ENCODE assay signal across 14 cellular contexts in genomic region chr17:75079023-75079373, GRCh38. TPM values are rescaled to one million over a fixed set of nuclear protein-coding genes. Genes with fewer than 3 reads are reported as not detected.
A peak's percentile ranks its signal among the peaks of the same experiment; 100 is the strongest.
DNase-seq lines count a peak whose midpoint lies in the region; ATAC-seq, FAIRE-seq and TF ChIP-seq lines count a peak whose summit lies in the region.
"Had no signal": no experiment of that assay in that cellular context is flagged by ENCODE, and none has a peak within 500 bp of the region (broad histone marks: within the 10 kb centered on the region; RNA-seq: fewer than 3 reads in every experiment).

No MANE protein-coding gene starts in this region.

- H3K27ac ChIP-seq in right atrium auricular region (peak overlapping the region; percentile 83 to 97), heart left ventricle (peak overlapping the region in 4 of 12 donors; percentile 79 to 93 (median 87)), GM12878 (ENCODE audit: control insufficient read depth, insufficient read depth) (peak overlapping the region; percentile 64), mesendoderm (ENCODE audit: low read depth, low read length) (no peak overlapping the region)

- POLR2A ChIA-PET in GM12878 (lab: Charles Lee): interaction anchor here (0.6 to 3.9 kb wide), 6 partner anchors 9 to 76 kb away, joined by 3 to 15 read pairs (median 4); partner anchors contain the start of genes ARMC7, JPT1 and SLC16A5

- TF ChIP-seq CTCF in right atrium auricular region (IDR thresholded peaks at IDR 0.05) (no peak), heart left ventricle (IDR thresholded peaks at IDR 0.05) (no peak), GM12878 (IDR thresholded peaks at IDR 0.05 in 2 of 3, conservative IDR thresholded peaks at IDR 0.05 in 1 of 3; ENCODE audit: control insufficient read depth in 2 of 3, extremely low read depth in 1 of 3, insufficient read depth in 1 of 3, low read depth in 3 of 3, low read length in 3 of 3) (no peak)

- H4K5ac ChIP-seq in mesendoderm (ENCODE audit: low read length): no peak overlapping the region

- 70 to 88% (median 73%) methylated on average over 5 to 8 of the region's 8 CpGs for WGBS in heart left ventricle, 4 donors
- 93% methylated on average over 8 of the region's 8 CpGs for WGBS in GM12878 (ENCODE audit: insufficient coverage, insufficient replicate concordance, low lambda C conversion rate, missing lambda C conversion rate)
- no CpG with 5 or more reads among the region's 8 CpGs for WGBS in mesendoderm (ENCODE audit: extremely low coverage, insufficient coverage, low lambda C conversion rate)

- no peak for ATAC-seq in heart left ventricle
- ATAC-seq in GM12878: peak; percentile 16
- ATAC-seq: psoas muscle had no signal

- peak overlapping the region; percentile 56; the same call in 1 of the 2 replicates for H3K4me2 ChIP-seq in GM12878 (ENCODE audit: control insufficient read depth, insufficient read depth)
- H3K4me2 ChIP-seq in mesendoderm (ENCODE audit: low read length): no peak overlapping the region

- intact Hi-C loops in heart left ventricle (cut with DNase I) (loop anchor here in 1 of 10 donors (5.0 kb wide), 1 partner anchor 33 kb away; no protein-coding TSS in a partner anchor), GM12878 (cut with micrococcal nuclease; ENCODE audit: unreplicated experiment) (no loop called here)

- no peaks in the 10 kb centered on the region for H3K27me3 ChIP-seq in right atrium auricular region
- H3K27me3 ChIP-seq in heart left ventricle: no peaks in the 10 kb centered on the region
- H3K27me3 ChIP-seq in GM12878 (replicated peaks in 1 of 2; ENCODE audit: control insufficient read depth in 2 of 2, insufficient read depth in 2 of 2, low read length in 1 of 2): no peaks in the 10 kb centered on the region
- H3K27me3 ChIP-seq in mesendoderm (ENCODE audit: insufficient read depth, low read length, poor library complexity): no peaks in the 10 kb centered on the region

- no peaks in the 10 kb centered on the region for H3K79me1 ChIP-seq in mesendoderm (ENCODE audit: low read length)

- no peak for TF ChIP-seq POLR2A in heart left ventricle (IDR thresholded peaks at IDR 0.05)
- TF ChIP-seq POLR2A in GM12878 (IDR thresholded peaks at IDR 0.05; ENCODE audit: low read depth, low read length): no peak

- H4K8ac ChIP-seq in mesendoderm (ENCODE audit: low read depth, low read length): no peak overlapping the region

- no peak for FAIRE-seq in GM12878 (lab: Jason Lieb, UNC)
- FAIRE-seq in urothelium cell line (lab: Jason Lieb, UNC): peak; percentile 71

- H3K36me3 ChIP-seq in right atrium auricular region: no peaks in the 10 kb centered on the region
- no peaks in the 10 kb centered on the region for H3K36me3 ChIP-seq in heart left ventricle
- no peaks in the 10 kb centered on the region for H3K36me3 ChIP-seq in GM12878 (ENCODE audit: control insufficient read depth in 2 of 2, insufficient read depth in 2 of 2, low read length in 1 of 2)
- H3K36me3 ChIP-seq in mesendoderm (ENCODE audit: control insufficient read depth, insufficient read depth, low read length): no peaks in the 10 kb centered on the region
- H3K36me3 ChIP-seq: left ventricle myocardium inferior had no signal

- no peaks in the 10 kb centered on the region for H4K20me1 ChIP-seq in GM12878 (ENCODE audit: control insufficient read depth, insufficient read depth)

- H2BK15ac ChIP-seq in mesendoderm (replicated peaks; ENCODE audit: low read depth): no peak overlapping the region

- no peak overlapping the region for H3K18ac ChIP-seq in mesendoderm (ENCODE audit: low read length)

- no peak overlapping the region for H2BK5ac ChIP-seq in mesendoderm (ENCODE audit: low read length)

- TSS peak; percentile 71 for BruUV-seq in GM12878 (replicated peaks; lab: Mats Ljungman, UMichigan)

- no peak overlapping the region for H2BK120ac ChIP-seq in mesendoderm (ENCODE audit: low read depth, low read length)

- peak overlapping the region; percentile 15 for H2AFZ ChIP-seq in GM12878 (ENCODE audit: control insufficient read depth, low read depth, low read length)

- H2AK5ac ChIP-seq in mesendoderm (ENCODE audit: low read length): no peak overlapping the region

- DNase-seq in right atrium auricular region (ENCODE audit: low spot score) (no peak), heart left ventricle (no peak), GM12878 (ENCODE audit: low read depth, low spot score) (no peak), mesendoderm (no peak), urothelium cell line (ENCODE audit: low spot score) (no peak), NCI-H1930 (lab: John Stamatoyannopoulos, UW) (no peak), SIG-M5 (lab: John Stamatoyannopoulos, UW) (no peak), GF-D8 (lab: John Stamatoyannopoulos, UW) (no peak)
- DNase-seq: activated CD4-positive, alpha-beta T cell treated with anti-CD3 and anti-CD28 coated beads, Interleukin-2, amount 50 U/mL, for 4 hours; left ventricle myocardium inferior; NCI-H1048; NCI-H526; psoas muscle had no signal

- H3K4me1 ChIP-seq in right atrium auricular region (peaks cover 0 to 41% of the 10 kb centered on the region in 2 donors), heart left ventricle (peaks cover 0 to 43% (median 21%) of the 10 kb centered on the region in 12 donors), GM12878 (ENCODE audit: control insufficient read depth, insufficient read depth, low read length) (peaks cover 30% of the 10 kb centered on the region), mesendoderm (ENCODE audit: control insufficient read depth, low read depth, low read length) (peaks cover 13% of the 10 kb centered on the region)

- H3K79me2 ChIP-seq in GM12878 (ENCODE audit: control insufficient read depth, insufficient read depth, low read length) (no peaks in the 10 kb centered on the region), mesendoderm (ENCODE audit: control insufficient read depth, insufficient read depth, low read length) (no peaks in the 10 kb centered on the region)

- no peak overlapping the region for H3K4me3 ChIP-seq in right atrium auricular region
- no peak overlapping the region for H3K4me3 ChIP-seq in heart left ventricle
- no peak overlapping the region for H3K4me3 ChIP-seq in GM12878
- no peak overlapping the region for H3K4me3 ChIP-seq in mesendoderm (ENCODE audit: low read length)
- H3K4me3 ChIP-seq: coronary artery, left ventricle myocardium inferior, psoas muscle had no signal

- no peak overlapping the region for H3K4ac ChIP-seq in mesendoderm (ENCODE audit: low read depth, low read length)

- in situ Hi-C loops in GM12878 (cut with MboI): no loop called here

- SMC1A ChIA-PET in GM12878 (lab: Charles Lee; ENCODE audit: uncharacterized antibody, unreplicated experiment): interaction anchor here (0.9 to 2.3 kb wide), 4 partner anchors 10 to 35 kb away, joined by 3 to 13 read pairs (median 6); partner anchors contain the start of gene SLC16A5

- CTCF ChIA-PET in GM12878 (lab: Yijun Ruan, JAX): interaction anchor here (1.0 to 7.6 kb wide), 8 partner anchors 9 to 118 kb away, joined by 3 to 54 read pairs (median 4); partner anchors contain the start of gene NT5C

- H3K9ac ChIP-seq in GM12878 (ENCODE audit: control insufficient read depth, insufficient read depth, low read length): peak overlapping the region; percentile 79; the same call in 1 of the 2 replicates
- H3K9ac ChIP-seq in mesendoderm (ENCODE audit: low read length): no peak overlapping the region

- H3K9me3 ChIP-seq in right atrium auricular region (no peaks in the 10 kb centered on the region), heart left ventricle (no peaks in the 10 kb centered on the region), GM12878 (replicated peaks; ENCODE audit: control insufficient read depth, insufficient read depth, low read length) (no peaks in the 10 kb centered on the region)
- H3K9me3 ChIP-seq: left ventricle myocardium inferior, psoas muscle had no signal

- H3K23ac ChIP-seq in mesendoderm (ENCODE audit: low read length): no peak overlapping the region

- RAD21 ChIA-PET in GM12878 (lab: Charles Lee; ENCODE audit: unreplicated experiment): interaction anchor here (0.9 to 2.2 kb wide), 11 partner anchors 9 to 182 kb away, joined by 3 to 13 read pairs (median 4); partner anchors contain the start of genes ARMC7, GGA3, NT5C and SLC16A5

- peak overlapping the region; percentile 27 for H3K56ac ChIP-seq in mesendoderm (ENCODE audit: low read length)

- no peak for TF ChIP-seq RAD21 in GM12878 (IDR thresholded peaks at IDR 0.05; ENCODE audit: insufficient read depth, low read depth, low read length)

- no peak for TF ChIP-seq EP300 in GM12878 (IDR thresholded peaks at IDR 0.05; ENCODE audit: borderline replicate concordance in 1 of 2, control insufficient read depth in 1 of 2, low read depth in 2 of 2, low read length in 2 of 2)

RNA-seq across cellular contexts. Expression of gene SLC16A5, which starts 8.8 kb away (rescaled TPM):
- total RNA-seq in right atrium auricular region: 10 to 100 TPM; 16.5 to 34.1 TPM
- total RNA-seq in heart left ventricle: 10 to 100 TPM in 6 of 9 donors, 1 to 10 TPM in 3; 4.8 to 23.3 (median 11.1) TPM
- polyA plus RNA-seq in heart left ventricle: 1 to 10 TPM; 4.3 to 7.8 TPM
- total RNA-seq in GM12878 (2013; cell fraction: nucleolus; rRNA removed): 4.4 and 6.6 TPM in 2 replicates
- 0.76 and 1.2 TPM in 2 replicates for total RNA-seq in GM12878 (2014; rRNA removed)
- 0.88 and 0.94 TPM in 2 replicates for total RNA-seq in GM12878 (2014; rRNA removed; fragmentation: Illumina TruSeq; extraction: Trizol)
- total RNA-seq in GM12878 (2021): 3.1 and 3.4 TPM in 2 replicates
- polyA plus RNA-seq in GM12878 (2011; ENCODE audit: low read depth): 0.83 TPM
- 0.17 and 0.30 TPM in 2 replicates for polyA plus RNA-seq in GM12878 (2011; rRNA removed)
- 0.57 and 0.84 TPM in 2 replicates for polyA plus RNA-seq in GM12878 (2011; cell fraction: cytosol; rRNA removed)
- 2.8 and 2.9 TPM in 2 replicates for polyA plus RNA-seq in GM12878 (2011; cell fraction: nucleus; rRNA removed)
- polyA plus RNA-seq in GM12878 (2012): 2.9 and 4.1 TPM in 2 replicates
- polyA plus RNA-seq in GM12878 (2014; fragmentation: Illumina TruSeq; extraction: Trizol): 0.17 and 0.84 TPM in 2 replicates
- polyA plus RNA-seq in GM12878 (2014; fragmentation: Nextera tagmentation; extraction: Ambion mirVana): under 1 TPM; 0.03 to 0.16 TPM
- polyA plus RNA-seq in GM12878 (2014; rRNA removed): 2.4 and 3.0 TPM in 2 replicates
- 1 to 10 TPM in 1 of 2 experiments, under 1 TPM in 1; 0.98 to 1.0 TPM for polyA plus RNA-seq in GM12878 (2016; fragmentation: Nextera tagmentation; extraction: Ambion mirVana)
- polyA minus RNA-seq in GM12878 (2011; rRNA and poly(A)+ RNA removed): 0.22 and 0.41 TPM in 2 replicates
- 0.53 and 0.94 TPM in 2 replicates for polyA minus RNA-seq in GM12878 (2011; cell fraction: cytosol; rRNA and poly(A)+ RNA removed)
- 0.73 and 0.96 TPM in 2 replicates for polyA minus RNA-seq in GM12878 (2011; cell fraction: nucleus; rRNA and poly(A)+ RNA removed)
- polyA plus RNA-seq in mesendoderm (2013, experiment 1 of 2): 14.5 TPM
- 13.3 TPM for polyA plus RNA-seq in mesendoderm (2013, experiment 2 of 2)

RNA-seq across cellular contexts. Expression of gene ARMC7, which starts 30.8 kb away (rescaled TPM):
- total RNA-seq in right atrium auricular region: 1 to 10 TPM; 4.9 to 9.5 TPM
- 1 to 10 TPM; 3.9 to 7.9 (median 5.2) TPM for total RNA-seq in heart left ventricle
- 1 to 10 TPM; 4.9 to 7.1 TPM for polyA plus RNA-seq in heart left ventricle
- total RNA-seq in GM12878 (2013; cell fraction: nucleolus; rRNA removed): 11.3 and 11.4 TPM in 2 replicates
- total RNA-seq in GM12878 (2014; rRNA removed): 5.6 and 6.1 TPM in 2 replicates
- 4.1 and 5.6 TPM in 2 replicates for total RNA-seq in GM12878 (2014; rRNA removed; fragmentation: Illumina TruSeq; extraction: Trizol)
- 11.6 and 11.7 TPM in 2 replicates for total RNA-seq in GM12878 (2021)
- 4.5 TPM for polyA plus RNA-seq in GM12878 (2011; ENCODE audit: low read depth)
- 2.4 and 5.2 TPM in 2 replicates for polyA plus RNA-seq in GM12878 (2011; rRNA removed)
- 9.5 and 11.2 TPM in 2 replicates for polyA plus RNA-seq in GM12878 (2011; cell fraction: cytosol; rRNA removed)
- polyA plus RNA-seq in GM12878 (2011; cell fraction: nucleus; rRNA removed): 8.6 and 10.6 TPM in 2 replicates
- 9.2 and 11.8 TPM in 2 replicates for polyA plus RNA-seq in GM12878 (2012)
- 2.9 and 6.5 TPM in 2 replicates for polyA plus RNA-seq in GM12878 (2014; fragmentation: Illumina TruSeq; extraction: Trizol)
- polyA plus RNA-seq in GM12878 (2014; fragmentation: Nextera tagmentation; extraction: Ambion mirVana): 1 to 10 TPM; 1.5 to 4.3 TPM
- polyA plus RNA-seq in GM12878 (2014; rRNA removed): 6.9 and 10.9 TPM in 2 replicates
- 10 to 100 TPM; 15.7 to 19.8 TPM for polyA plus RNA-seq in GM12878 (2016; fragmentation: Nextera tagmentation; extraction: Ambion mirVana)
- polyA minus RNA-seq in GM12878 (2011; rRNA and poly(A)+ RNA removed): 7.3 and 10.3 TPM in 2 replicates
- 3.5 and 6.9 TPM in 2 replicates for polyA minus RNA-seq in GM12878 (2011; cell fraction: cytosol; rRNA and poly(A)+ RNA removed)
- 5.9 and 11.0 TPM in 2 replicates for polyA minus RNA-seq in GM12878 (2011; cell fraction: nucleus; rRNA and poly(A)+ RNA removed)
- 14.7 TPM for polyA plus RNA-seq in mesendoderm (2013, experiment 1 of 2)
- 14.5 TPM for polyA plus RNA-seq in mesendoderm (2013, experiment 2 of 2)

RNA-seq across cellular contexts. Expression of gene KCTD2, which starts 32.0 kb away (rescaled TPM):
- total RNA-seq in right atrium auricular region: 10 to 100 TPM; 17.9 to 28.4 TPM
- total RNA-seq in heart left ventricle: 10 to 100 TPM; 19.8 to 37.7 (median 31.5) TPM
- polyA plus RNA-seq in heart left ventricle: 10 to 100 TPM; 15.7 to 38.7 TPM
- 9.1 and 11.1 TPM in 2 replicates for total RNA-seq in GM12878 (2013; cell fraction: nucleolus; rRNA removed)
- 13.6 and 14.2 TPM in 2 replicates for total RNA-seq in GM12878 (2014; rRNA removed)
- total RNA-seq in GM12878 (2014; rRNA removed; fragmentation: Illumina TruSeq; extraction: Trizol): 11.9 and 13.3 TPM in 2 replicates
- 16.7 and 16.8 TPM in 2 replicates for total RNA-seq in GM12878 (2021)
- polyA plus RNA-seq in GM12878 (2011; ENCODE audit: low read depth): 9.5 TPM
- polyA plus RNA-seq in GM12878 (2011; rRNA removed): 27.5 and 32.3 TPM in 2 replicates
- polyA plus RNA-seq in GM12878 (2011; cell fraction: cytosol; rRNA removed): 27.2 and 28.9 TPM in 2 replicates
- polyA plus RNA-seq in GM12878 (2011; cell fraction: nucleus; rRNA removed): 17.1 and 18.6 TPM in 2 replicates
- 11.4 and 12.4 TPM in 2 replicates for polyA plus RNA-seq in GM12878 (2012)
- 17.3 and 20.0 TPM in 2 replicates for polyA plus RNA-seq in GM12878 (2014; fragmentation: Illumina TruSeq; extraction: Trizol)
- polyA plus RNA-seq in GM12878 (2014; fragmentation: Nextera tagmentation; extraction: Ambion mirVana): 1 to 10 TPM; 1.5 to 2.2 TPM
- 15.6 and 16.1 TPM in 2 replicates for polyA plus RNA-seq in GM12878 (2014; rRNA removed)
- 1 to 10 TPM; 1.5 to 4.5 TPM for polyA plus RNA-seq in GM12878 (2016; fragmentation: Nextera tagmentation; extraction: Ambion mirVana)
- 15.0 and 21.0 TPM in 2 replicates for polyA minus RNA-seq in GM12878 (2011; rRNA and poly(A)+ RNA removed)
- polyA minus RNA-seq in GM12878 (2011; cell fraction: cytosol; rRNA and poly(A)+ RNA removed): 4.9 and 7.3 TPM in 2 replicates
- 2.8 and 4.6 TPM in 2 replicates for polyA minus RNA-seq in GM12878 (2011; cell fraction: nucleus; rRNA and poly(A)+ RNA removed)
- 39.4 TPM for polyA plus RNA-seq in mesendoderm (2013, experiment 1 of 2)
- 37.9 TPM for polyA plus RNA-seq in mesendoderm (2013, experiment 2 of 2)

RNA-seq across cellular contexts. Expression of gene ATP5PD, which starts 32.2 kb away (rescaled TPM):
- total RNA-seq in right atrium auricular region (100 to 1,000 TPM; 675 to 871 TPM), heart left ventricle (1,000 to 10,000 TPM in 1 of 9 donors, 100 to 1,000 TPM in 8; 597 to 1,208 (median 875) TPM), GM12878 (2014; rRNA removed) (201 and 218 TPM in 2 replicates), GM12878 (2014; rRNA removed; fragmentation: Illumina TruSeq; extraction: Trizol) (303 and 307 TPM in 2 replicates), GM12878 (2021) (209 and 218 TPM in 2 replicates)
- polyA plus RNA-seq in heart left ventricle (1,000 to 10,000 TPM in 1 of 2 donors, 100 to 1,000 TPM in 1; 725 to 2,623 TPM), GM12878 (2011; rRNA removed) (172 and 241 TPM in 2 replicates), GM12878 (2014; fragmentation: Illumina TruSeq; extraction: Trizol) (338 and 519 TPM in 2 replicates), GM12878 (2014; fragmentation: Nextera tagmentation; extraction: Ambion mirVana) (100 to 1,000 TPM; 710 to 772 TPM), GM12878 (2014; rRNA removed) (186 and 195 TPM in 2 replicates), GM12878 (2016; fragmentation: Nextera tagmentation; extraction: Ambion mirVana) (100 to 1,000 TPM; 436 to 445 TPM)
- 36.7 and 39.6 TPM in 2 replicates for total RNA-seq in GM12878 (2013; cell fraction: nucleolus; rRNA removed)
- 502 TPM for polyA plus RNA-seq in GM12878 (2011; ENCODE audit: low read depth)
- polyA plus RNA-seq in GM12878 (2011; cell fraction: cytosol; rRNA removed): 200 and 326 TPM in 2 replicates
- 83.7 and 91.7 TPM in 2 replicates for polyA plus RNA-seq in GM12878 (2011; cell fraction: nucleus; rRNA removed)
- polyA plus RNA-seq in GM12878 (2012): 300 and 334 TPM in 2 replicates
- polyA minus RNA-seq in GM12878 (2011; rRNA and poly(A)+ RNA removed): 126 and 155 TPM in 2 replicates
- polyA minus RNA-seq in GM12878 (2011; cell fraction: cytosol; rRNA and poly(A)+ RNA removed): 46.9 and 49.8 TPM in 2 replicates
- polyA minus RNA-seq in GM12878 (2011; cell fraction: nucleus; rRNA and poly(A)+ RNA removed): 23.5 and 27.0 TPM in 2 replicates
- polyA plus RNA-seq in mesendoderm (2013, experiment 1 of 2): 592 TPM
- 600 TPM for polyA plus RNA-seq in mesendoderm (2013, experiment 2 of 2)

RNA-seq across cellular contexts. Expression of gene NT5C, which starts 52.5 kb away (rescaled TPM):
- total RNA-seq in right atrium auricular region (10 to 100 TPM; 41.4 to 77.5 TPM), heart left ventricle (10 to 100 TPM; 15.9 to 56.0 (median 22.8) TPM), GM12878 (2014; rRNA removed) (115 and 144 TPM in 2 replicates), GM12878 (2014; rRNA removed; fragmentation: Illumina TruSeq; extraction: Trizol) (41.6 and 43.7 TPM in 2 replicates), GM12878 (2021) (86.3 and 88.5 TPM in 2 replicates)
- polyA plus RNA-seq in heart left ventricle (10 to 100 TPM; 29.0 to 45.7 TPM), GM12878 (2011; rRNA removed) (17.4 and 40.2 TPM in 2 replicates), GM12878 (2014; fragmentation: Illumina TruSeq; extraction: Trizol) (10.4 and 24.2 TPM in 2 replicates), GM12878 (2014; fragmentation: Nextera tagmentation; extraction: Ambion mirVana) (1 to 10 TPM; 3.7 to 9.8 TPM), GM12878 (2014; rRNA removed) (158 and 188 TPM in 2 replicates), GM12878 (2016; fragmentation: Nextera tagmentation; extraction: Ambion mirVana) (100 to 1,000 TPM; 116 to 129 TPM)
- total RNA-seq in GM12878 (2013; cell fraction: nucleolus; rRNA removed): 22.0 and 36.6 TPM in 2 replicates
- 15.1 TPM for polyA plus RNA-seq in GM12878 (2011; ENCODE audit: low read depth)
- 45.1 and 76.6 TPM in 2 replicates for polyA plus RNA-seq in GM12878 (2011; cell fraction: cytosol; rRNA removed)
- 82.6 and 87.6 TPM in 2 replicates for polyA plus RNA-seq in GM12878 (2011; cell fraction: nucleus; rRNA removed)
- 49.7 and 55.2 TPM in 2 replicates for polyA plus RNA-seq in GM12878 (2012)
- polyA minus RNA-seq in GM12878 (2011; rRNA and poly(A)+ RNA removed): 10.6 and 15.4 TPM in 2 replicates
- 7.4 and 11.4 TPM in 2 replicates for polyA minus RNA-seq in GM12878 (2011; cell fraction: cytosol; rRNA and poly(A)+ RNA removed)
- 20.4 and 32.2 TPM in 2 replicates for polyA minus RNA-seq in GM12878 (2011; cell fraction: nucleus; rRNA and poly(A)+ RNA removed)
- 52.7 TPM for polyA plus RNA-seq in mesendoderm (2013, experiment 1 of 2)
- 50.6 TPM for polyA plus RNA-seq in mesendoderm (2013, experiment 2 of 2)
